ENCODE assay signal across 1 cellular context in the genomic region with DNA sequence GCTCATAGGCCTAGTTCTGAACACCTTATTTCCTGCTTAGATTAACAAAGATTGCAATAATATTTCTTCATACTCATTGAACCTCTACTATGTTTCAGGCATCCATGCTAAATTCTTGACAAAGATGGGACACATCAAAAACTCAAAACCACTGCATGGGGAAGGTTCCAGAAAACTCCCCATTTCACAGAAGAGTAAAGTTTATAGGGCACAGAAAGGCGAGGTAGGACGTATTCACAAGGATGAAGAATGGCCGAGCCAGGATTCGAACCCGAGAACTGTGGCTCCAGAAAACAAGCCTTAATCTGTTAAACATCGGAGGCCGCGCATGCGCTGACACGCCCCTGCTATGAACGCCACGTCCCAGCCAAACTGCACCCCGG.
TF ChIP-seq lines count a peak whose summit lies in the region.

No MANE protein-coding gene starts in this region.

TF ChIP-seq in H1, 55 proteins besides CTCF, POLR2A, EP300 and RAD21:
- TF ChIP-seq, protein P1, sequence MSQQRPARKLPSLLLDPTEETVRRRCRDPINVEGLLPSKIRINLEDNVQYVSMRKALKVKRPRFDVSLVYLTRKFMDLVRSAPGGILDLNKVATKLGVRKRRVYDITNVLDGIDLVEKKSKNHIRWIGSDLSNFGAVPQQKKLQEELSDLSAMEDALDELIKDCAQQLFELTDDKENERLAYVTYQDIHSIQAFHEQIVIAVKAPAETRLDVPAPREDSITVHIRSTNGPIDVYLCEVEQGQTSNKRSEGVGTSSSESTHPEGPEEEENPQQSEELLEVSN (IDR thresholded peaks at IDR 0.05) = no peak
- no peak for TF ChIP-seq BCL11A (IDR thresholded peaks at IDR 0.05; ENCODE audit: low read depth in 2 of 2, low read length in 2 of 2)
- TF ChIP-seq NRF1 (IDR thresholded peaks at IDR 0.05; ENCODE audit: low read depth, low read length) = peak; percentile 41
- no peak for TF ChIP-seq SIN3A (conservative IDR thresholded peaks at IDR 0.05 in 1 of 2, IDR thresholded peaks at IDR 0.05 in 1 of 2; ENCODE audit: low read depth in 1 of 2, low read length in 2 of 2)
